17 cellular contexts compared by ENCODE assay signal in genomic region chr15:79023918-79024317, GRCh38.
DNase-seq lines count a peak whose midpoint lies in the region; ATAC-seq, FAIRE-seq and TF ChIP-seq lines count a peak whose summit lies in the region.
"Had no signal": no experiment of that assay in that cellular context is flagged by ENCODE, and none has a peak within 500 bp of the region (broad histone marks: within the 10 kb centered on the region; RNA-seq: fewer than 3 reads in every experiment).

No MANE protein-coding gene starts in this region.

- H2BK20ac ChIP-seq in IMR-90 (ENCODE audit: low read depth, low read length), result no peak overlapping the region

- no peaks in the 10 kb centered on the region for H3K79me1 ChIP-seq in IMR-90 (ENCODE audit: low read depth in 1 of 2, low read length in 2 of 2)

- dilution Hi-C loops in IMR-90 (cut with HindIII; ENCODE audit: low sequenced_read_pairs, unreplicated experiment), result no loop called here

- no peak for TF ChIP-seq POLR2A in GM12892 (IDR thresholded peaks at IDR 0.05; ENCODE audit: low read depth, low read length)
- no peak for TF ChIP-seq POLR2A in IMR-90 (IDR thresholded peaks at IDR 0.05; ENCODE audit: low read depth, low read length)
- no peak for TF ChIP-seq POLR2A in suprapubic skin (IDR thresholded peaks at IDR 0.05)

- BruUV-seq in IMR-90 (replicated peaks; lab: Mats Ljungman, UMichigan), result no TSS peak

- no peak overlapping the region for H3K23ac ChIP-seq in IMR-90 (ENCODE audit: low read depth, low read length)

- H4K5ac ChIP-seq in IMR-90 (ENCODE audit: low read depth, low read length), result no peak overlapping the region

- no peaks in the 10 kb centered on the region for H3K9me3 Mint-ChIP-seq in dendritic cell treated with granulocyte-macrophage colony-stimulating factor and Interleukin-4, amounts not matched to agents 40 ng/mL and 50 ng/mL, for 4 days

- no peaks in the 10 kb centered on the region for H3K36me3 Mint-ChIP-seq in dendritic cell treated with granulocyte-macrophage colony-stimulating factor and Interleukin-4, amounts not matched to agents 40 ng/mL and 50 ng/mL, for 4 days (ENCODE audit: low read depth)

- no peak overlapping the region for H2AFZ ChIP-seq in IMR-90 (replicated peaks; ENCODE audit: low read length, poor library complexity)

- H4K91ac ChIP-seq in IMR-90 (ENCODE audit: insufficient read depth, low read depth, low read length), result no peak overlapping the region

- H2AK9ac ChIP-seq in IMR-90 (replicated peaks; ENCODE audit: low read depth, low read length, poor library complexity), result no peak overlapping the region

- POLR2A ChIA-PET in IMR-90 (lab: Charles Lee; ENCODE audit: unreplicated experiment), result no interaction called here

- H3K27ac ChIP-seq in IMR-90 (ENCODE audit: insufficient read depth, low read length) (no peak overlapping the region), suprapubic skin (no peak overlapping the region)
- H3K27ac ChIP-seq: C4-2B had no signal

- H3K4me2 ChIP-seq in IMR-90 (ENCODE audit: low read depth, low read length), result no peak overlapping the region

- TF ChIP-seq CTCF in IMR-90 (conservative IDR thresholded peaks at IDR 0.05; ENCODE audit: low read depth, low read length) (no peak), suprapubic skin (IDR thresholded peaks at IDR 0.05) (no peak)

- no peaks in the 10 kb centered on the region for H4K20me1 ChIP-seq in IMR-90 (ENCODE audit: insufficient read depth, low read length)

- CTCF ChIA-PET in IMR-90 (lab: Yijun Ruan, JAX), result no interaction called here

- H3K4me3 Mint-ChIP-seq in dendritic cell treated with granulocyte-macrophage colony-stimulating factor and Interleukin-4, amounts not matched to agents 40 ng/mL and 50 ng/mL, for 4 days, result no peak overlapping the region
- H3K4me3 Mint-ChIP-seq: CD4-positive, alpha-beta memory T cell had no signal

- no peak overlapping the region for H2BK120ac ChIP-seq in IMR-90 (ENCODE audit: low read depth, low read length)

- H3K9me3 ChIP-seq in IMR-90 (ENCODE audit: control insufficient read depth, insufficient read depth, low read length) (no peaks in the 10 kb centered on the region), suprapubic skin (no peaks in the 10 kb centered on the region)
- H3K9me3 ChIP-seq: BE2C had no signal

- no peaks in the 10 kb centered on the region for H3K9me1 ChIP-seq in IMR-90 (ENCODE audit: insufficient read depth, low read length)

- H3K36me3 ChIP-seq in IMR-90 (ENCODE audit: control insufficient read depth, insufficient read depth, low read length) (no peaks in the 10 kb centered on the region), suprapubic skin (no peaks in the 10 kb centered on the region)
- H3K36me3 ChIP-seq: BE2C had no signal

- H2AK5ac ChIP-seq in IMR-90 (ENCODE audit: low read depth, low read length), result no peak overlapping the region

- H2BK5ac ChIP-seq in IMR-90 (ENCODE audit: low read depth, low read length, poor library complexity, severe bottlenecking), result peak overlapping the region; percentile 91

- no peak overlapping the region for H3K9ac ChIP-seq in IMR-90 (ENCODE audit: low read depth, low read length)

- H3K27me3 ChIP-seq in IMR-90 (ENCODE audit: control insufficient read depth, insufficient read depth, low read length), result peaks cover 12% of the 10 kb centered on the region
- H3K27me3 ChIP-seq in suprapubic skin, result no peaks in the 10 kb centered on the region
- H3K27me3 ChIP-seq: BE2C had no signal

- no peak for ATAC-seq in IMR-90 (ENCODE audit: low read depth)
- no peak for ATAC-seq in GM18873 (IDR thresholded peaks at IDR 0.05; ENCODE audit: low FRiP score, unreplicated experiment)

- no peak overlapping the region for H3K14ac ChIP-seq in IMR-90 (replicated peaks; ENCODE audit: low read depth, low read length)

- no peak overlapping the region for H2BK15ac ChIP-seq in IMR-90 (ENCODE audit: low read depth, low read length)

- H3K27me3 Mint-ChIP-seq in dendritic cell treated with granulocyte-macrophage colony-stimulating factor and Interleukin-4, amounts not matched to agents 40 ng/mL and 50 ng/mL, for 4 days, result peaks cover 7% of the 10 kb centered on the region

- no peak for TF ChIP-seq RAD21 in IMR-90 (IDR thresholded peaks at IDR 0.05; ENCODE audit: low read length)

- H3K4me1 ChIP-seq in IMR-90 (ENCODE audit: control insufficient read depth, insufficient read depth, low read length) (no peaks in the 10 kb centered on the region), suprapubic skin (no peaks in the 10 kb centered on the region)
- H3K4me1 ChIP-seq: BE2C had no signal

- H3K56ac ChIP-seq in IMR-90 (ENCODE audit: extremely low read depth, insufficient read depth, low read length), result no peak overlapping the region

- TF ChIP-seq EP300 in suprapubic skin (IDR thresholded peaks at IDR 0.05), result no peak

- FAIRE-seq in GM12892 (lab: Jason Lieb, UNC), result peak; percentile 85
- FAIRE-seq in urothelium cell line (lab: Jason Lieb, UNC), result peak; percentile 95
- FAIRE-seq: A204.1, G401.6, GM19239 had no signal

- H3K4ac ChIP-seq in IMR-90 (ENCODE audit: low read depth, low read length), result no peak overlapping the region

- WGBS in IMR-90 (ENCODE audit: extremely low coverage in 2 of 2, insufficient read length in 1 of 2), 2 experiments, result 86% methylated on average over 1 of the region's 1 CpG; no CpG with 5 or more reads in 1 of the 2 experiments
- 93% methylated on average over 1 of the region's 1 CpG for WGBS in suprapubic skin

- no peak overlapping the region for H4K8ac ChIP-seq in IMR-90 (ENCODE audit: low read depth in 2 of 2, low read length in 2 of 2)

- H3K18ac ChIP-seq in IMR-90 (ENCODE audit: low read depth, low read length), result no peak overlapping the region

- peaks cover 26% of the 10 kb centered on the region for H3K4me1 Mint-ChIP-seq in dendritic cell treated with granulocyte-macrophage colony-stimulating factor and Interleukin-4, amounts not matched to agents 40 ng/mL and 50 ng/mL, for 4 days (ENCODE audit: low read depth)
- H3K4me1 Mint-ChIP-seq: CD4-positive, alpha-beta memory T cell had no signal

- peak overlapping the region; percentile 5 for H3K27ac Mint-ChIP-seq in dendritic cell treated with granulocyte-macrophage colony-stimulating factor and Interleukin-4, amounts not matched to agents 40 ng/mL and 50 ng/mL, for 4 days
- H3K27ac Mint-ChIP-seq: CD4-positive, alpha-beta memory T cell had no signal

- H3K4me3 ChIP-seq in IMR-90 (ENCODE audit: insufficient read depth, low read depth, low read length) (no peak overlapping the region), suprapubic skin (no peak overlapping the region)

- intact Hi-C loops in IMR-90 (cut with micrococcal nuclease), result no loop called here
- intact Hi-C loops in dendritic cell treated with granulocyte-macrophage colony-stimulating factor and Interleukin-4, amounts not matched to agents 40 ng/mL and 50 ng/mL, for 4 days (cut with micrococcal nuclease), result loop anchor here (10.0 kb wide), 1 partner anchor 81 kb away; no protein-coding TSS in a partner anchor

- DNase-seq in GM12892 (ENCODE audit: insufficient read length) (no peak), IMR-90 (no peak), urothelium cell line (ENCODE audit: low spot score) (no peak), suprapubic skin (ENCODE audit: low spot score in 2 of 2) (no peak), NK-92 (lab: John Stamatoyannopoulos, UW; ENCODE audit: unreplicated experiment) (no peak)
- DNase-seq: BE2C; CD4-positive, alpha-beta memory T cell; DMS153; DMS79 treated with DMSO at 0.1 percent for 48 hours; EL; HCEC 1CT had no signal

- in situ Hi-C loops in IMR-90 (cut with MboI; ENCODE audit: low sequenced_read_pairs), result no loop called here

TF ChIP-seq in IMR-90, 13 proteins besides CTCF, POLR2A, EP300 and RAD21:
- no peak for TF ChIP-seq NFE2L2 (IDR thresholded peaks at IDR 0.05; ENCODE audit: low read depth, low read length)
- no peak for TF ChIP-seq BHLHE40 (IDR thresholded peaks at IDR 0.05; ENCODE audit: low read depth, low read length)
- no peak for TF ChIP-seq ELK1 (IDR thresholded peaks at IDR 0.05; ENCODE audit: borderline replicate concordance, low read depth, low read length)
- no peak for TF ChIP-seq FOS (IDR thresholded peaks at IDR 0.05; ENCODE audit: low read depth, low read length)
- TF ChIP-seq SMC3 (IDR thresholded peaks at IDR 0.05; ENCODE audit: low read depth, low read length), result no peak
- TF ChIP-seq RCOR1 (IDR thresholded peaks at IDR 0.05; ENCODE audit: insufficient replicate concordance, low read length), result no peak
- TF ChIP-seq RFX5 (IDR thresholded peaks at IDR 0.05; ENCODE audit: low read depth, low read length), result no peak
- no peak for TF ChIP-seq MAZ (IDR thresholded peaks at IDR 0.05; ENCODE audit: borderline replicate concordance, low read depth, low read length)
- no peak for TF ChIP-seq CEBPB (IDR thresholded peaks at IDR 0.05; ENCODE audit: low read depth, low read length)
- no peak for TF ChIP-seq CHD1 (IDR thresholded peaks at IDR 0.05; ENCODE audit: low read depth, low read length)
